ENCODE assay signal across 19 cellular contexts in the genomic region with DNA sequence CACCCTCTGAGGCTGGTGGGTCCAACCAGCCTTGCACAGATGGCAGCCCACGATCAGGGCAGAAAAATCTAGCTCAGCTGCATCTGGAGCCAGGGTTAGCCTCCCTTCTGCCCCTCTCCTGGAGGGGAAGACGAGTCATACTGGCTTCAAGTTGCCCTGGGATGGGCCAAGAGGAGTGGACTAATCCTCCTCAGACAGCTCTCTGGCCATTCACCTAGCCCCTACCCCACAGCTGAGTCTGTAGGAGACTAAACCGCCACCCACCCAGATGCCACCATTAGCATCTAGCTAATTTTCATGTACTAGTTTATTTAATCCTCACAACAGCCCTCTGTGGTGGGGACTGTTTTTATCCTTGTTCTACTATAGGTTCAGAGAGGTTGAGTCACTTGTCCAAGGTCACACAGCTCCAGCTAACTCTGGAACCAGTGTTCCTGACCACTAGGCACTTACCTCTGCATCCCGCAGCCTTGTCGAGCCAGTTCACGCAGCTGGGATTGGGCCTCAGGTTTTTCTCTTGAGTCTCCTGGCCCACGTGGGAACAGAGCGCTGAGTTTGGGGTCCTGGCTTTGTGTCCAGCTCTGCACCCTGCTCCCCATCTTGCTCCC. TPM values are rescaled to one million over a fixed set of nuclear protein-coding genes. Genes with fewer than 3 reads are reported as not detected.
DNase-seq lines count a peak whose midpoint lies in the region; ATAC-seq, FAIRE-seq and TF ChIP-seq lines count a peak whose summit lies in the region.
"Had no signal": no experiment of that assay in that cellular context is flagged by ENCODE, and none has a peak within 500 bp of the region (broad histone marks: within the 10 kb centered on the region; RNA-seq: fewer than 3 reads in every experiment).

No MANE protein-coding gene starts in this region.

- peak overlapping the region; percentile 49 for H4K91ac ChIP-seq in H1 (replicated peaks; ENCODE audit: insufficient read length, low read length)

- no peaks in the 10 kb centered on the region for H3K79me1 ChIP-seq in H1 (ENCODE audit: low read depth, low read length)

- H3K56ac ChIP-seq in H1 (replicated peaks; ENCODE audit: insufficient read length, low read depth, low read length), result no peak overlapping the region

- TF ChIP-seq RAD21 in HepG2 (CRISPR knock-in tag; IDR thresholded peaks at IDR 0.05) (no peak), H1 (IDR thresholded peaks at IDR 0.05 in 1 of 2, conservative IDR thresholded peaks at IDR 0.05 in 1 of 2; ENCODE audit: low read depth in 2 of 2, low read length in 2 of 2) (no peak)

- no peak overlapping the region; the same call in 1 of the 2 replicates for H4K8ac ChIP-seq in H1 (ENCODE audit: extremely low read depth, insufficient read depth, low read length)

- peaks cover 54% of the 10 kb centered on the region for H3K4me1 Mint-ChIP-seq in stimulated activated effector memory CD8-positive, alpha-beta T cell treated with anti-CD3 and anti-CD28 coated beads, Interleukin-12 subunit alpha, Interleukin-12 subunit beta, amount 100 ng/mL, for 72 hours
- peaks cover 15% of the 10 kb centered on the region for H3K4me1 Mint-ChIP-seq in activated naive CD8-positive, alpha-beta T cell treated with anti-CD3 and anti-CD28 coated beads for 36 hours

- FAIRE-seq in HepG2 (lab: Jason Lieb, UNC), result no peak
- no peak for FAIRE-seq in H1 (lab: Jason Lieb, UNC)
- FAIRE-seq: islet of Langerhans had no signal

- no peak overlapping the region for H3K4me3 ChIP-seq in HepG2 (replicated peaks in 1 of 3; ENCODE audit: insufficient read depth in 1 of 3, low read depth in 2 of 3, low read length in 3 of 3)
- no peak overlapping the region for H3K4me3 ChIP-seq in right lobe of liver
- H3K4me3 ChIP-seq in OCI-LY7 (ENCODE audit: low read depth, low read length, poor library complexity, severe bottlenecking), result no peak overlapping the region
- no peak overlapping the region for H3K4me3 ChIP-seq in H1 (ENCODE audit: extremely low read depth in 1 of 4, insufficient read depth in 2 of 4, low read depth in 3 of 4, low read length in 4 of 4)
- H3K4me3 ChIP-seq: HAP-1, right atrium auricular region, suprapubic skin had no signal

- H3K4me3 Mint-ChIP-seq in stimulated activated effector memory CD8-positive, alpha-beta T cell treated with anti-CD3 and anti-CD28 coated beads, Interleukin-12 subunit alpha, Interleukin-12 subunit beta, amount 100 ng/mL, for 72 hours, result peak overlapping the region; percentile 37
- H3K4me3 Mint-ChIP-seq in activated naive CD8-positive, alpha-beta T cell treated with anti-CD3 and anti-CD28 coated beads for 36 hours, result no peak overlapping the region
- H3K4me3 Mint-ChIP-seq: brain; T-helper 1 cell treated with Interleukin-12 subunit alpha and Interleukin-12 subunit beta and Interleukin-4 antibody, amounts not matched to agents 30 μg/mL and 1 μg/mL, for 36 hours had no signal

- no peak overlapping the region for H4K5ac ChIP-seq in H1 (ENCODE audit: insufficient read length, low read depth, low read length)

- peak overlapping the region; percentile 81 for H3K27ac Mint-ChIP-seq in stimulated activated effector memory CD8-positive, alpha-beta T cell treated with anti-CD3 and anti-CD28 coated beads, Interleukin-12 subunit alpha, Interleukin-12 subunit beta, amount 100 ng/mL, for 72 hours
- no peak overlapping the region for H3K27ac Mint-ChIP-seq in activated naive CD8-positive, alpha-beta T cell treated with anti-CD3 and anti-CD28 coated beads for 36 hours

- H2BK12ac ChIP-seq in H1 (ENCODE audit: low read depth, low read length), result no peak overlapping the region

- no peaks in the 10 kb centered on the region for H3K4me1 ChIP-seq in HepG2 (ENCODE audit: insufficient read depth, low read length)
- H3K4me1 ChIP-seq in right lobe of liver, result no peaks in the 10 kb centered on the region
- peaks cover 54% of the 10 kb centered on the region for H3K4me1 ChIP-seq in OCI-LY7 (ENCODE audit: insufficient read depth, low read length, poor library complexity, severe bottlenecking)
- no peaks in the 10 kb centered on the region; a peak in 1 of 7 replicates for H3K4me1 ChIP-seq in H1 (replicated peaks in 1 of 4; ENCODE audit: control insufficient read depth in 3 of 4, insufficient read depth in 4 of 4, low read length in 3 of 4)
- H3K4me1 ChIP-seq: HAP-1 had no signal

- no peak overlapping the region for H2BK20ac ChIP-seq in H1 (ENCODE audit: low read length)

- TF ChIP-seq CTCF in HepG2 (CRISPR knock-in tag; IDR thresholded peaks at IDR 0.05) (no peak), right lobe of liver (IDR thresholded peaks at IDR 0.05) (no peak), OCI-LY7 (conservative IDR thresholded peaks at IDR 0.05; ENCODE audit: low read length) (no peak), H1 (IDR thresholded peaks at IDR 0.05; ENCODE audit: control extremely low read depth in 1 of 3, insufficient read depth in 1 of 3, low read depth in 1 of 3, low read length in 3 of 3) (no peak)

- WGBS in HepG2 (ENCODE audit: low lambda C conversion rate), result 33% methylated on average over 7 of the region's 8 CpGs
- 63% methylated on average over 4 of the region's 8 CpGs for WGBS in right lobe of liver (ENCODE audit: insufficient coverage, low coverage, low lambda C conversion rate, missing lambda C conversion rate)
- 76% methylated on average over 8 of the region's 8 CpGs; no CpG with 5 or more reads in 1 of the 2 experiments for WGBS in H1 (ENCODE audit: extremely low coverage in 1 of 2, insufficient coverage in 1 of 2, insufficient read length in 1 of 2, insufficient replicate concordance in 2 of 2, low coverage in 1 of 2, low lambda C conversion rate in 2 of 2, missing lambda C conversion rate in 1 of 2), 2 experiments

- DNase-seq in HepG2 (ENCODE audit: low spot score) (no peak), right lobe of liver (no peak), OCI-LY7 (ENCODE audit: low spot score) (no peak), H1 (ENCODE audit: low read depth in 1 of 2, low spot score in 2 of 2) (no peak), SKM-1 (lab: John Stamatoyannopoulos, UW; ENCODE audit: unreplicated experiment) (no peak)
- no peak for DNase-seq in stimulated activated effector memory CD8-positive, alpha-beta T cell treated with anti-CD3 and anti-CD28 coated beads, Interleukin-12 subunit alpha, Interleukin-12 subunit beta, amount 100 ng/mL, for 72 hours (ENCODE audit: low spot score in 2 of 2)
- DNase-seq in activated naive CD8-positive, alpha-beta T cell treated with anti-CD3 and anti-CD28 coated beads for 36 hours, result no peak
- DNase-seq: mesenchymal stem cell, NCI-H1048, NCI-H2081 treated with DMSO at 0.1 percent for 48 hours had no signal

- no peak overlapping the region for H2BK5ac ChIP-seq in H1 (ENCODE audit: low read depth, low read length)

- CTCF ChIA-PET in HepG2 (lab: Yijun Ruan, JAX; ENCODE audit: low intra/inter-chr PET ratio, low total read pairs) (no interaction called here), OCI-LY7 (lab: Charles Lee; ENCODE audit: unreplicated experiment) (interaction anchor here (0.9 kb wide), 1 partner anchor 40 kb away, joined by 3 read pairs; no protein-coding TSS in a partner anchor), H1 (lab: Charles Lee; ENCODE audit: partially characterized antibody) (interaction anchor here (0.9 to 5.5 kb wide), 13 partner anchors 8 to 165 kb away, joined by 3 to 68 read pairs (median 5); no protein-coding TSS in a partner anchor)

- H3K14ac ChIP-seq in H1 (ENCODE audit: insufficient read length), result no peak overlapping the region

- no peaks in the 10 kb centered on the region for H3K36me3 ChIP-seq in HepG2 (replicated peaks in 1 of 2; ENCODE audit: control insufficient read depth in 1 of 2, insufficient read depth in 2 of 2, low read length in 2 of 2)
- H3K36me3 ChIP-seq in right lobe of liver, result no peaks in the 10 kb centered on the region
- no peaks in the 10 kb centered on the region for H3K36me3 ChIP-seq in OCI-LY7 (ENCODE audit: insufficient read depth, low read length)
- H3K36me3 ChIP-seq in H1 (ENCODE audit: control insufficient read depth in 2 of 4, insufficient read depth in 4 of 4, low read length in 3 of 4), result no peaks in the 10 kb centered on the region
- H3K36me3 ChIP-seq: HAP-1, neutrophil, right atrium auricular region, suprapubic skin had no signal

- TF ChIP-seq EP300 in HepG2 (IDR thresholded peaks at IDR 0.05; ENCODE audit: low read depth in 2 of 2, low read length in 2 of 2), result no peak
- TF ChIP-seq EP300 in HepG2 (CRISPR knock-in tag; IDR thresholded peaks at IDR 0.05; ENCODE audit: borderline replicate concordance), result no peak
- TF ChIP-seq EP300 in H1 (IDR thresholded peaks at IDR 0.05; ENCODE audit: borderline replicate concordance in 1 of 2, low read depth in 2 of 2, low read length in 2 of 2), result no peak

- H3K36me3 Mint-ChIP-seq in stimulated activated effector memory CD8-positive, alpha-beta T cell treated with anti-CD3 and anti-CD28 coated beads, Interleukin-12 subunit alpha, Interleukin-12 subunit beta, amount 100 ng/mL, for 72 hours, result no peaks in the 10 kb centered on the region
- no peaks in the 10 kb centered on the region for H3K36me3 Mint-ChIP-seq in activated naive CD8-positive, alpha-beta T cell treated with anti-CD3 and anti-CD28 coated beads for 36 hours
- H3K36me3 Mint-ChIP-seq: activated naive CD4-positive, alpha-beta T cell treated with anti-CD3 and anti-CD28 coated beads, Interleukin-2, amount 50 U/mL, for 24 hours; brain had no signal

- intact Hi-C loops in HepG2 (cut with micrococcal nuclease; ENCODE audit: unreplicated experiment) (no loop called here), right lobe of liver (cut with DNase I) (no loop called here), OCI-LY7 (cut with micrococcal nuclease; ENCODE audit: unreplicated experiment) (loop anchor here (5.0 kb wide), 1 partner anchor 51 kb away; a partner anchor contains a TSS)

- no peak overlapping the region for H3K23ac ChIP-seq in H1 (ENCODE audit: insufficient read length)

- H3K27me3 Mint-ChIP-seq in activated naive CD8-positive, alpha-beta T cell treated with anti-CD3 and anti-CD28 coated beads for 36 hours, result no peaks in the 10 kb centered on the region
- H3K27me3 Mint-ChIP-seq: activated naive CD4-positive, alpha-beta T cell treated with anti-CD3 and anti-CD28 coated beads, Interleukin-2, amount 50 U/mL, for 24 hours had no signal

- H2BK15ac ChIP-seq in H1 (ENCODE audit: low read length), result peak overlapping the region; percentile 53; the same call in 1 of the 2 replicates

- in situ Hi-C loops in HepG2 (cut with HindIII; ENCODE audit: extremely low pct_ligation_motif_present, low pct_unique_long_range_greater_than_20kb), result no loop called here

- H3K9me2 ChIP-seq in OCI-LY7 (ENCODE audit: insufficient read depth, low read length), result no peaks in the 10 kb centered on the region

- H4K20me1 ChIP-seq in HepG2 (ENCODE audit: insufficient read depth, low read length) (no peaks in the 10 kb centered on the region), OCI-LY7 (ENCODE audit: insufficient read depth, low read length) (no peaks in the 10 kb centered on the region), H1 (replicated peaks in 1 of 2; ENCODE audit: control insufficient read depth in 1 of 2, insufficient read depth in 2 of 2, low read length in 2 of 2) (no peaks in the 10 kb centered on the region)

- ATAC-seq in HepG2 (no peak), right lobe of liver (no peak), HG03135 (IDR thresholded peaks at IDR 0.05; ENCODE audit: unreplicated experiment) (no peak)
- ATAC-seq in stimulated activated effector memory CD8-positive, alpha-beta T cell treated with anti-CD3 and anti-CD28 coated beads, Interleukin-12 subunit alpha, Interleukin-12 subunit beta, amount 100 ng/mL, for 72 hours, result no peak

- H3K79me2 ChIP-seq in HepG2 (ENCODE audit: insufficient read depth, low read length), result no peaks in the 10 kb centered on the region
- no peaks in the 10 kb centered on the region for H3K79me2 ChIP-seq in OCI-LY7 (ENCODE audit: insufficient read depth, low read depth, low read length)
- H3K79me2 ChIP-seq in H1 (ENCODE audit: control insufficient read depth in 1 of 2, insufficient read depth in 2 of 2, low read length in 2 of 2), result no peaks in the 10 kb centered on the region

- H3K27ac ChIP-seq in HepG2 (ENCODE audit: extremely low read length, insufficient read depth, low read length) (no peak overlapping the region), right lobe of liver (no peak overlapping the region), OCI-LY7 (ENCODE audit: low read depth, low read length, poor library complexity, severe bottlenecking) (peak overlapping the region; percentile 49), H1 (ENCODE audit: low read depth, low read length) (no peak overlapping the region)
- H3K27ac ChIP-seq: neutrophil, right atrium auricular region, suprapubic skin had no signal

- H3K9me3 Mint-ChIP-seq in stimulated activated effector memory CD8-positive, alpha-beta T cell treated with anti-CD3 and anti-CD28 coated beads, Interleukin-12 subunit alpha, Interleukin-12 subunit beta, amount 100 ng/mL, for 72 hours, result no peaks in the 10 kb centered on the region
- H3K9me3 Mint-ChIP-seq in activated naive CD8-positive, alpha-beta T cell treated with anti-CD3 and anti-CD28 coated beads for 36 hours, result no peaks in the 10 kb centered on the region
- H3K9me3 Mint-ChIP-seq: activated naive CD4-positive, alpha-beta T cell treated with anti-CD3 and anti-CD28 coated beads, Interleukin-2, amount 50 U/mL, for 24 hours; T-helper 1 cell treated with Interleukin-12 subunit alpha and Interleukin-12 subunit beta and Interleukin-4 antibody, amounts not matched to agents 30 μg/mL and 1 μg/mL, for 36 hours had no signal

- H3K4ac ChIP-seq in H1 (replicated peaks; ENCODE audit: insufficient read length, low read depth, low read length), result no peak overlapping the region

- H2AK5ac ChIP-seq in H1 (ENCODE audit: low read depth, low read length), result 0 out of 2 replicates have a peak overlapping the region, but pooled peaks have one; percentile 39

- H3K4me2 ChIP-seq in HepG2 (ENCODE audit: low read depth, low read length) (no peak overlapping the region), OCI-LY7 (ENCODE audit: low read length) (peak overlapping the region; percentile 60), H1 (ENCODE audit: insufficient read depth in 1 of 2, low read depth in 2 of 2, low read length in 2 of 2) (no peak overlapping the region)

- no peak overlapping the region for H2BK120ac ChIP-seq in H1 (replicated peaks; ENCODE audit: low read depth, low read length)

- H2AFZ ChIP-seq in HepG2 (ENCODE audit: low read length), result no peak overlapping the region
- H2AFZ ChIP-seq in OCI-LY7 (ENCODE audit: low read length), result peak overlapping the region; percentile 75
- no peak overlapping the region for H2AFZ ChIP-seq in H1 (ENCODE audit: low read length)

- POLR2A ChIA-PET in HepG2 (lab: Yijun Ruan, JAX) (no interaction called here), OCI-LY7 (lab: Charles Lee) (interaction anchor here (0.6 to 2.3 kb wide), 2 partner anchors 140 to 533 kb away, joined by 3 to 4 read pairs; no protein-coding TSS in a partner anchor), H1 (lab: Charles Lee; ENCODE audit: partially characterized antibody) (no interaction called here)

- H3K9me3 ChIP-seq in HepG2 (ENCODE audit: low read length) (no peaks in the 10 kb centered on the region), right lobe of liver (no peaks in the 10 kb centered on the region), OCI-LY7 (ENCODE audit: low read length) (no peaks in the 10 kb centered on the region), H1 (ENCODE audit: insufficient read depth in 2 of 2, low read depth in 1 of 2, low read length in 1 of 2) (no peaks in the 10 kb centered on the region)
- H3K9me3 ChIP-seq: HAP-1, neutrophil, right atrium auricular region, suprapubic skin had no signal

- H3K18ac ChIP-seq in H1 (ENCODE audit: extremely low read depth, low read length), result no peak overlapping the region

- H3K27me3 ChIP-seq in HepG2 (ENCODE audit: control insufficient read depth in 1 of 2, insufficient read depth in 2 of 2, low read length in 2 of 2) (peaks cover 3 to 54% of the 10 kb centered on the region in 2 experiments), right lobe of liver (no peaks in the 10 kb centered on the region), H1 (replicated peaks in 1 of 4; ENCODE audit: control insufficient read depth in 3 of 4, extremely low read depth in 1 of 4, insufficient read depth in 3 of 4, low read length in 3 of 4) (no peaks in the 10 kb centered on the region; a peak in 1 of 7 replicates)
- H3K27me3 ChIP-seq: right atrium auricular region had no signal

- no peaks in the 10 kb centered on the region for H3K23me2 ChIP-seq in H1 (ENCODE audit: low read depth, low read length)

- H3K9ac ChIP-seq in HepG2 (ENCODE audit: insufficient read depth, low read depth, low read length) (no peak overlapping the region), H1 (replicated peaks in 1 of 4; ENCODE audit: extremely low read depth in 1 of 4, low read depth in 3 of 4, low read length in 3 of 4) (no peak overlapping the region)

- no TSS peak for BruUV-seq in HepG2 (replicated peaks; lab: Mats Ljungman, UMichigan)
- BruUV-seq in OCI-LY7 (replicated peaks; lab: Mats Ljungman, UMichigan), result no TSS peak

- TF ChIP-seq POLR2A in HepG2 (IDR thresholded peaks at IDR 0.05; ENCODE audit: insufficient read depth in 1 of 2, low read depth in 2 of 2, low read length in 2 of 2) (no peak), right lobe of liver (IDR thresholded peaks at IDR 0.05) (no peak), H1 (IDR thresholded peaks at IDR 0.05; ENCODE audit: control extremely low read depth in 1 of 2, low read depth in 2 of 2, low read length in 2 of 2) (no peak)

RNA-seq across cellular contexts. Expression of a gene that starts 48.5 kb away (rescaled TPM):
- total RNA-seq in HepG2 (2016; rRNA removed; fragmentation: Illumina TruSeq; extraction: Trizol) (66.8 and 72.4 TPM in 2 replicates), right lobe of liver (100 to 1,000 TPM in 1 of 6 experiments, 10 to 100 TPM in 5; 16.5 to 103 (median 26.9) TPM), OCI-LY7 (2022) (81.4 and 85.5 TPM in 2 replicates)
- 41.5 and 58.5 TPM in 2 replicates for total RNA-seq in HepG2 (2016; cell fraction: cytosol; rRNA removed; fragmentation: Illumina TruSeq; extraction: Trizol; ENCODE audit: low read depth)
- total RNA-seq in HepG2 (2016; cell fraction: insoluble cytoplasmic fraction; rRNA removed; fragmentation: Illumina TruSeq; extraction: Trizol), result 69.4 and 83.1 TPM in 2 replicates
- total RNA-seq in HepG2 (2016; cell fraction: membrane; rRNA removed; fragmentation: Illumina TruSeq; extraction: Trizol), result 47.6 and 63.2 TPM in 2 replicates
- 23.1 and 27.7 TPM in 2 replicates for total RNA-seq in HepG2 (2016; cell fraction: nucleus; rRNA removed; fragmentation: Illumina TruSeq; extraction: Trizol)
- polyA plus RNA-seq in HepG2 (2011; rRNA removed) (44.0 and 48.4 TPM in 2 replicates), H1 (2011; rRNA removed) (20.6 and 26.5 TPM in 2 replicates)
- 65.1 and 68.9 TPM in 2 replicates for polyA plus RNA-seq in HepG2 (2011; cell fraction: cytosol; rRNA removed)
- polyA plus RNA-seq in HepG2 (2011; cell fraction: nucleus; rRNA removed), result 24.4 and 25.2 TPM in 2 replicates
- polyA plus RNA-seq in HepG2 (2012), result 27.5 and 30.7 TPM in 2 replicates
- 56.9 and 82.2 TPM in 2 replicates for polyA plus RNA-seq in HepG2 (2016; cell fraction: cytosol; fragmentation: Illumina TruSeq; extraction: Trizol; ENCODE audit: low read depth)
- polyA plus RNA-seq in HepG2 (2016; cell fraction: insoluble cytoplasmic fraction; fragmentation: Illumina TruSeq; extraction: Trizol; ENCODE audit: low read depth), result 94.3 and 99.6 TPM in 2 replicates
- polyA plus RNA-seq in HepG2 (2016; cell fraction: membrane; fragmentation: Illumina TruSeq; extraction: Trizol; ENCODE audit: low read depth), result 61.8 and 62.4 TPM in 2 replicates
- polyA plus RNA-seq in HepG2 (2016; cell fraction: nucleus; fragmentation: Illumina TruSeq; extraction: Trizol; ENCODE audit: insufficient read depth, low read depth), result 51.1 and 54.5 TPM in 2 replicates
- polyA minus RNA-seq in HepG2 (2011; rRNA and poly(A)+ RNA removed; ENCODE audit: low replicate concordance), result 14.3 and 18.2 TPM in 2 replicates
- polyA minus RNA-seq in HepG2 (2011; cell fraction: cytosol; rRNA and poly(A)+ RNA removed), result 6.4 and 11.3 TPM in 2 replicates
- polyA minus RNA-seq in HepG2 (2011; cell fraction: nucleus; rRNA and poly(A)+ RNA removed), result 6.3 and 11.4 TPM in 2 replicates
- total RNA-seq in OCI-LY7 (2014; rRNA removed; shearing (Covaris generic)), result 138 and 153 TPM in 2 replicates
- 11.0 TPM in 2 replicates for total RNA-seq in H1 (2021; fragmentation: NEBNext Ultra II Directional; extraction: Animal tissue kit (Norgen Biotek cat#: 25700))
- 28.8 TPM for polyA plus RNA-seq in H1 (2011; cell fraction: cytosol; rRNA removed)
- polyA plus RNA-seq in H1 (2011; cell fraction: nucleus; rRNA removed), result 13.9 TPM
- 15.0 to 25.7 TPM (median 18.5 TPM) in 4 replicates for polyA plus RNA-seq in H1 (2012, experiment 1 of 2)
- polyA plus RNA-seq in H1 (2012, experiment 2 of 2), result 41.9 TPM
- 30.8 TPM for polyA plus RNA-seq in H1 (2013, experiment 1 of 2)
- polyA plus RNA-seq in H1 (2013, experiment 2 of 2), result 29.4 TPM
- polyA minus RNA-seq in H1 (2011; rRNA and poly(A)+ RNA removed), result 4.4 and 4.8 TPM in 2 replicates
- not detected for polyA minus RNA-seq in H1 (2011; cell fraction: cytosol; rRNA and poly(A)+ RNA removed)
- polyA minus RNA-seq in H1 (2011; cell fraction: nucleus; rRNA and poly(A)+ RNA removed), result 4.6 TPM
- 10 to 100 TPM; 50.0 to 51.0 TPM for total RNA-seq in activated naive CD8-positive, alpha-beta T cell treated with anti-CD3 and anti-CD28 coated beads for 36 hours
